ENCODE assay signal across 8 cellular contexts in genomic region chr3:16828815-16829214, GRCh38. TPM values are rescaled to one million over a fixed set of nuclear protein-coding genes. Genes with fewer than 3 reads are reported as not detected.
DNase-seq lines count a peak whose midpoint lies in the region; ATAC-seq and TF ChIP-seq lines count a peak whose summit lies in the region.

No MANE protein-coding gene starts in this region.

- intact Hi-C loops in Panc1 (cut with micrococcal nuclease; ENCODE audit: unreplicated experiment) (no loop called here), ovary (cut with DNase I) (no loop called here)

- H3K4me1 ChIP-seq in GM23248 (ENCODE audit: insufficient read depth) (0 out of 2 replicates have a peak, but pooled peaks cover 5% of the 10 kb centered on the region), Panc1 (ENCODE audit: control insufficient read depth, insufficient read depth, low read length) (no peaks in the 10 kb centered on the region), mesendoderm (ENCODE audit: control insufficient read depth, low read depth, low read length) (no peaks in the 10 kb centered on the region), ovary (ENCODE audit: insufficient read depth) (peaks cover 6% of the 10 kb centered on the region)

- DNase-seq in DMS53 (lab: John Stamatoyannopoulos, UW): peak; percentile 31
- peak; percentile 77 for DNase-seq in GM23248
- DNase-seq in Panc1 (ENCODE audit: low read depth, low spot score): no peak
- DNase-seq in amniotic epithelial cell (ENCODE audit: low read depth): peak; percentile 24
- DNase-seq in mesendoderm: peak; percentile 75
- no peak for DNase-seq in cortex of kidney (lab: John Stamatoyannopoulos, UW)
- no peak for DNase-seq in NCI-H446 (lab: John Stamatoyannopoulos, UW)
- no peak for DNase-seq in ovary

- peak overlapping the region; percentile 37; the same call in 1 of the 2 replicates for H2AFZ ChIP-seq in GM23248

- no peaks in the 10 kb centered on the region for H3F3A ChIP-seq in GM23248 (ENCODE audit: insufficient read depth)

- H3K4me2 ChIP-seq in GM23248 (ENCODE audit: unreplicated experiment) (no peak overlapping the region), mesendoderm (ENCODE audit: low read length) (no peak overlapping the region)

- no peak overlapping the region for H2BK5ac ChIP-seq in mesendoderm (ENCODE audit: low read length)

- H3K27me3 ChIP-seq in GM23248 (replicated peaks; ENCODE audit: insufficient read depth) (no peaks in the 10 kb centered on the region), Panc1 (ENCODE audit: control insufficient read depth, insufficient read depth, low read length) (no peaks in the 10 kb centered on the region), mesendoderm (ENCODE audit: insufficient read depth, low read length, poor library complexity) (no peaks in the 10 kb centered on the region), ovary (no peaks in the 10 kb centered on the region)

- TF ChIP-seq POLR2A in ovary (IDR thresholded peaks at IDR 0.05): no peak

- no peak for ATAC-seq in Panc1

- no peak overlapping the region for H4K5ac ChIP-seq in mesendoderm (ENCODE audit: low read length)

- no peaks in the 10 kb centered on the region for H3K79me1 ChIP-seq in mesendoderm (ENCODE audit: low read length)

- no peak overlapping the region for H2BK120ac ChIP-seq in mesendoderm (ENCODE audit: low read depth, low read length)

- no peak overlapping the region for H2BK15ac ChIP-seq in mesendoderm (replicated peaks; ENCODE audit: low read depth)

- no peak overlapping the region for H3K23ac ChIP-seq in mesendoderm (ENCODE audit: low read length)

- H3K9ac ChIP-seq in GM23248 (peak overlapping the region; percentile 30; the same call in 1 of the 2 replicates), mesendoderm (ENCODE audit: low read length) (no peak overlapping the region)

- no peak overlapping the region for H4K8ac ChIP-seq in mesendoderm (ENCODE audit: low read depth, low read length)

- POLR2A ChIA-PET in Panc1 (lab: Charles Lee): no interaction called here

- no peak overlapping the region for H3K56ac ChIP-seq in mesendoderm (ENCODE audit: low read length)

- H3K4me3 ChIP-seq in GM23248 (no peak overlapping the region), Panc1 (ENCODE audit: low read depth in 2 of 2, low read length in 2 of 2) (no peak overlapping the region), mesendoderm (ENCODE audit: low read length) (no peak overlapping the region), ovary (no peak overlapping the region)

- no TSS peak for BruUV-seq in Panc1 (replicated peaks; lab: Mats Ljungman, UMichigan)

- TF ChIP-seq EP300 in ovary (IDR thresholded peaks at IDR 0.05): no peak

- CTCF ChIA-PET in Panc1 (lab: Charles Lee): interaction anchor here (0.7 kb wide), 1 partner anchor 14 kb away, joined by 11 read pairs; no protein-coding TSS in a partner anchor

- H3K79me2 ChIP-seq in GM23248 (ENCODE audit: insufficient read depth) (no peaks in the 10 kb centered on the region), mesendoderm (ENCODE audit: control insufficient read depth, insufficient read depth, low read length) (no peaks in the 10 kb centered on the region)

- no peak overlapping the region for H3K27ac ChIP-seq in GM23248
- no peak overlapping the region for H3K27ac ChIP-seq in Panc1 (ENCODE audit: low read length)
- no peak overlapping the region for H3K27ac ChIP-seq in mesendoderm (ENCODE audit: low read depth, low read length)
- no peak overlapping the region for H3K27ac ChIP-seq in ovary

- WGBS in GM23248 (ENCODE audit: low coverage in 1 of 2, low lambda C conversion rate in 2 of 2, missing lambda C conversion rate in 2 of 2), 2 experiments: 36 to 39% methylated on average over 3 of the region's 3 CpGs
- WGBS in mesendoderm (ENCODE audit: extremely low coverage, insufficient coverage, low lambda C conversion rate): no CpG with 5 or more reads among the region's 3 CpGs
- WGBS in ovary, 3 donors: 64 to 66% (median 65%) methylated on average over 3 of the region's 3 CpGs

- no peak overlapping the region for H2AK5ac ChIP-seq in mesendoderm (ENCODE audit: low read length)

- TF ChIP-seq CTCF in Panc1 (IDR thresholded peaks at IDR 0.05) (peak; percentile 31; the same call in 1 of the 2 replicates), ovary (IDR thresholded peaks at IDR 0.05) (no peak)

- H4K20me1 ChIP-seq in GM23248 (ENCODE audit: insufficient read depth): no peaks in the 10 kb centered on the region

- no peak overlapping the region for H3K18ac ChIP-seq in mesendoderm (ENCODE audit: low read length)

- in situ Hi-C loops in GM23248 (cut with MboI) (no loop called here), Panc1 (cut with HindIII; ENCODE audit: low pct_unique_long_range_greater_than_20kb, low sequenced_read_pairs) (no loop called here)

- no peaks in the 10 kb centered on the region for H3K36me3 ChIP-seq in GM23248 (ENCODE audit: low read depth)
- H3K36me3 ChIP-seq in Panc1 (ENCODE audit: control insufficient read depth, insufficient read depth, low read length): no peaks in the 10 kb centered on the region
- no peaks in the 10 kb centered on the region for H3K36me3 ChIP-seq in mesendoderm (ENCODE audit: control insufficient read depth, insufficient read depth, low read length)
- H3K36me3 ChIP-seq in ovary: no peaks in the 10 kb centered on the region

- H3K9me3 ChIP-seq in GM23248 (ENCODE audit: low read depth) (no peaks in the 10 kb centered on the region), Panc1 (ENCODE audit: control insufficient read depth, insufficient read depth, low read depth, low read length) (no peaks in the 10 kb centered on the region), ovary (no peaks in the 10 kb centered on the region)

- H3K9me2 ChIP-seq in GM23248 (ENCODE audit: insufficient read depth): no peaks in the 10 kb centered on the region

- no peak overlapping the region for H3K4ac ChIP-seq in mesendoderm (ENCODE audit: low read depth, low read length)

RNA-seq across cellular contexts. Expression of gene PLCL2, which starts 55.9 kb away (rescaled TPM):
- 3.7 and 5.1 TPM in 2 replicates for total RNA-seq in GM23248 (2014; rRNA removed; shearing (Covaris generic))
- polyA plus RNA-seq in GM23248 (2016; fragmentation: Nextera tagmentation; extraction: Ambion mirVana) (1.4 TPM in 2 replicates), ovary (10 to 100 TPM; 12.6 to 16.1 TPM)
- total RNA-seq in Panc1 (2021; ENCODE audit: unreplicated experiment) (3.0 TPM), ovary (10 to 100 TPM; 20.1 to 54.2 (median 31.0) TPM)
- polyA plus RNA-seq in Panc1 (2012; ENCODE audit: insufficient read length): 1.8 TPM
- 0.95 TPM for polyA plus RNA-seq in mesendoderm (2013, experiment 1 of 2)
- polyA plus RNA-seq in mesendoderm (2013, experiment 2 of 2): 0.91 TPM

Comparison
In these comparisons a context has a peak if more than half of its experiments do, and no peak if none do; other contexts are left out.
1. DNase-seq: peak in DMS53 (single experiment), GM23248 (single experiment), amniotic epithelial cell (single experiment) and mesendoderm (single experiment); none in Panc1 (single experiment), cortex of kidney (single experiment), NCI-H446 (0 of 2) and ovary (0 of 5).